In genomic region chr17:82016061-82016874, GRCh38 we compare ENCODE assay signal across 1 cellular context.
A peak's percentile ranks its signal among the peaks of the same experiment; 100 is the strongest.
TF ChIP-seq lines count a peak whose summit lies in the region.

No MANE protein-coding gene starts in this region.

TF ChIP-seq in HepG2, 621 proteins besides CTCF, POLR2A, EP300 and RAD21 (continued from another document and continues in another):
- no peak for TF ChIP-seq KIAA2018 (CRISPR knock-in tag; IDR thresholded peaks at IDR 0.05; ENCODE audit: borderline replicate concordance)
- 0 out of 2 replicates have a peak, but pooled peaks have one; percentile 13 for TF ChIP-seq ZFP91 (CRISPR knock-in tag; IDR thresholded peaks at IDR 0.05; ENCODE audit: borderline replicate concordance)
- 0 out of 2 replicates have a peak, but pooled peaks have one; percentile 42 for TF ChIP-seq ZNF513 (CRISPR knock-in tag; conservative IDR thresholded peaks at IDR 0.05)
- TF ChIP-seq ZNF674 (CRISPR knock-in tag; IDR thresholded peaks at IDR 0.05; ENCODE audit: low read depth): no peak
- no peak for TF ChIP-seq CEBPB (IDR thresholded peaks at IDR 0.05; ENCODE audit: borderline replicate concordance, low read depth, low read length)
- TF ChIP-seq NFIB (CRISPR knock-in tag; IDR thresholded peaks at IDR 0.05; ENCODE audit: borderline replicate concordance): no peak
- no peak for TF ChIP-seq ZNF775 (CRISPR knock-in tag; IDR thresholded peaks at IDR 0.05; ENCODE audit: borderline replicate concordance)
- TF ChIP-seq TCF7L2 (IDR thresholded peaks at IDR 0.05; ENCODE audit: low read depth, low read length): no peak
- no peak; the same call in 1 of the 2 replicates for TF ChIP-seq TGIF2 (CRISPR knock-in tag; IDR thresholded peaks at IDR 0.05)
- peak; percentile 4; the same call in 1 of the 2 replicates for TF ChIP-seq RXRA (CRISPR knock-in tag; IDR thresholded peaks at IDR 0.05)
- TF ChIP-seq ZNF280D (CRISPR knock-in tag; IDR thresholded peaks at IDR 0.05): no peak
- no peak for TF ChIP-seq ZNF207 (IDR thresholded peaks at IDR 0.05; ENCODE audit: borderline replicate concordance)
- TF ChIP-seq ZNF101 (CRISPR knock-in tag; IDR thresholded peaks at IDR 0.05; ENCODE audit: borderline replicate concordance, low read depth): no peak
- TF ChIP-seq ZNF75D (CRISPR knock-in tag; IDR thresholded peaks at IDR 0.05; ENCODE audit: borderline replicate concordance): no peak
- TF ChIP-seq ZNF441 (CRISPR knock-in tag; IDR thresholded peaks at IDR 0.05; ENCODE audit: borderline replicate concordance): no peak
- no peak for TF ChIP-seq BHLHE40 (IDR thresholded peaks at IDR 0.05; ENCODE audit: low read length)
- no peak for TF ChIP-seq FOXC1 (CRISPR knock-in tag; IDR thresholded peaks at IDR 0.05; ENCODE audit: borderline replicate concordance)
- TF ChIP-seq ZBTB14 (CRISPR knock-in tag; IDR thresholded peaks at IDR 0.05): no peak
- peak; percentile 5; the same call in 1 of the 2 replicates for TF ChIP-seq ZNF280B (CRISPR knock-in tag; IDR thresholded peaks at IDR 0.05; ENCODE audit: borderline replicate concordance)
- TF ChIP-seq IRX3 (CRISPR knock-in tag; IDR thresholded peaks at IDR 0.05; ENCODE audit: borderline replicate concordance, low read depth): no peak
- no peak for TF ChIP-seq HOMEZ (CRISPR knock-in tag; IDR thresholded peaks at IDR 0.05; ENCODE audit: low read depth)
- peak; percentile 63 for TF ChIP-seq ZBTB7A (CRISPR knock-in tag; IDR thresholded peaks at IDR 0.05)
- TF ChIP-seq ZEB1 (IDR thresholded peaks at IDR 0.05; ENCODE audit: insufficient replicate concordance, low read depth): no peak
- no peak for TF ChIP-seq ZSCAN12 (CRISPR knock-in tag; IDR thresholded peaks at IDR 0.05)
- TF ChIP-seq RAD51 (IDR thresholded peaks at IDR 0.05; ENCODE audit: borderline replicate concordance): no peak
- no peak; the same call in 1 of the 2 replicates for TF ChIP-seq POLR2G (IDR thresholded peaks at IDR 0.05; ENCODE audit: low read depth, low read length)
- TF ChIP-seq SATB2 (CRISPR knock-in tag; IDR thresholded peaks at IDR 0.05): no peak
- TF ChIP-seq FOXO1 (CRISPR knock-in tag; IDR thresholded peaks at IDR 0.05): no peak
- no peak for TF ChIP-seq DBP (CRISPR knock-in tag; IDR thresholded peaks at IDR 0.05; ENCODE audit: not compliant biosample characterization)
- TF ChIP-seq NFATC3 (CRISPR knock-in tag; IDR thresholded peaks at IDR 0.05): no peak
- no peak for TF ChIP-seq ZNF749 (CRISPR knock-in tag; IDR thresholded peaks at IDR 0.05; ENCODE audit: borderline replicate concordance)
- no peak for TF ChIP-seq ZNF773 (CRISPR knock-in tag; IDR thresholded peaks at IDR 0.05; ENCODE audit: borderline replicate concordance)
- TF ChIP-seq ZNF577 (CRISPR knock-in tag; IDR thresholded peaks at IDR 0.05; ENCODE audit: borderline replicate concordance, low read depth): no peak
- no peak for TF ChIP-seq FOXA1 (IDR thresholded peaks at IDR 0.05)
- TF ChIP-seq FOXA1 (CRISPR knock-in tag; IDR thresholded peaks at IDR 0.05): no peak
- TF ChIP-seq ZNF235 (CRISPR knock-in tag; IDR thresholded peaks at IDR 0.05; ENCODE audit: borderline replicate concordance): no peak
- TF ChIP-seq ZFX (CRISPR knock-in tag; IDR thresholded peaks at IDR 0.05; ENCODE audit: low read depth): peak; percentile 42
- TF ChIP-seq MTF1 (CRISPR knock-in tag; IDR thresholded peaks at IDR 0.05): no peak
- TF ChIP-seq TEAD3 (CRISPR knock-in tag; optimal IDR thresholded peaks at IDR 0.05; ENCODE audit: borderline replicate concordance): no peak
- TF ChIP-seq PHF21A (CRISPR knock-in tag; IDR thresholded peaks at IDR 0.05): no peak
- no peak for TF ChIP-seq SP140L (CRISPR knock-in tag; IDR thresholded peaks at IDR 0.05; ENCODE audit: borderline replicate concordance)
- TF ChIP-seq NKX3-1 (CRISPR knock-in tag; IDR thresholded peaks at IDR 0.05): 0 out of 2 replicates have a peak, but pooled peaks have one; percentile 6
- TF ChIP-seq NR2F1 (CRISPR knock-in tag; IDR thresholded peaks at IDR 0.05): no peak
- TF ChIP-seq SPEN (CRISPR knock-in tag; IDR thresholded peaks at IDR 0.05; ENCODE audit: low read depth): no peak
- TF ChIP-seq ZNF556 (CRISPR knock-in tag; IDR thresholded peaks at IDR 0.05; ENCODE audit: borderline replicate concordance): no peak
- TF ChIP-seq NRL (CRISPR knock-in tag; IDR thresholded peaks at IDR 0.05; ENCODE audit: borderline replicate concordance): 0 out of 2 replicates have a peak, but pooled peaks have one; percentile 16
- TF ChIP-seq SALL1 (CRISPR knock-in tag; IDR thresholded peaks at IDR 0.05): no peak
